In genomic region chr2:234694244-234695013, GRCh38 we compare ENCODE assay signal across 15 cellular contexts.
A peak's percentile ranks its signal among the peaks of the same experiment; 100 is the strongest.
DNase-seq lines count a peak whose midpoint lies in the region; ATAC-seq, FAIRE-seq and TF ChIP-seq lines count a peak whose summit lies in the region.
"Had no signal": no experiment of that assay in that cellular context is flagged by ENCODE, and none has a peak within 500 bp of the region (broad histone marks: within the 10 kb centered on the region; RNA-seq: fewer than 3 reads in every experiment).

No MANE protein-coding gene starts in this region.

- no peaks in the 10 kb centered on the region for H3K27me3 ChIP-seq in pancreas

- WGBS in pancreas, 2 donors: 60 to 66% methylated on average over 4 of the region's 4 CpGs

- no peaks in the 10 kb centered on the region for H3K4me1 Mint-ChIP-seq in activated naive CD4-positive, alpha-beta T cell treated with anti-CD3 and anti-CD28 coated beads, Interleukin-2, amount 10 ng/mL, durations not matched to agents 7 days and 5 days
- H3K4me1 Mint-ChIP-seq: activated B cell treated with CpG ODN at 0.5 μM for 24 hours had no signal

- no peaks in the 10 kb centered on the region for H3K36me3 ChIP-seq in pancreas

- no peaks in the 10 kb centered on the region for H3K9me3 ChIP-seq in pancreas

- CTCF ChIA-PET in activated naive CD4-positive, alpha-beta T cell treated with anti-CD3 and anti-CD28 coated beads, Interleukin-2, amount 10 ng/mL, durations not matched to agents 7 days and 5 days (lab: Charles Lee): no interaction called here

- peaks cover 19% of the 10 kb centered on the region for H3K9me3 Mint-ChIP-seq in activated naive CD4-positive, alpha-beta T cell treated with anti-CD3 and anti-CD28 coated beads, Interleukin-2, amount 10 ng/mL, durations not matched to agents 7 days and 5 days

- peak; percentile 41 for ATAC-seq in esophagus mucosa
- ATAC-seq in pancreas: peak in 3 of 4 donors; percentile 42 to 74 (median 49)
- no peak for ATAC-seq in GM19397 (IDR thresholded peaks at IDR 0.05; ENCODE audit: unreplicated experiment)
- no peak for ATAC-seq in HG03196 (IDR thresholded peaks at IDR 0.05; ENCODE audit: unreplicated experiment)
- ATAC-seq: CD8-positive, alpha-beta T cell; natural killer cell treated with Interleukin-12 subunit alpha and Interleukin-12 subunit beta and Interleukin-15 and Interleukin-18, amount 100 ng/mL, for 72 hours; Right ventricle myocardium inferior had no signal

- DNase-seq in EH (ENCODE audit: low read depth) (peak; percentile 73), NCI-H2196 treated with DMSO at 0.1 percent for 48 hours (lab: John Stamatoyannopoulos, UW; ENCODE audit: unreplicated experiment) (peak; percentile 37), pancreas (no peak)
- DNase-seq in activated naive CD4-positive, alpha-beta T cell (lab: John Stamatoyannopoulos, UW): no peak
- no peak for DNase-seq in activated naive CD4-positive, alpha-beta T cell treated with anti-CD3 and anti-CD28 coated beads, Interleukin-2, amount 10 ng/mL, durations not matched to agents 7 days and 5 days
- DNase-seq: activated B cell treated with CpG ODN at 0.5 μM for 24 hours; CD8-positive, alpha-beta T cell; NCI-H2029; stimulated activated CD4-positive, alpha-beta T cell treated with anti-CD3 and anti-CD28 coated beads, Interleukin-2, amount 100 ng/mL, for 24 hours had no signal

- H3K27ac Mint-ChIP-seq in activated naive CD4-positive, alpha-beta T cell treated with anti-CD3 and anti-CD28 coated beads, Interleukin-2, amount 10 ng/mL, durations not matched to agents 7 days and 5 days: no peak overlapping the region
- H3K27ac Mint-ChIP-seq: activated B cell treated with CpG ODN at 0.5 μM for 24 hours; activated T-helper 1 cell treated with anti-CD3 and anti-CD28 coated beads, Interleukin-12 subunit alpha, Interleukin-12 subunit beta, Interleukin-2, Interleukin-4 antibody, amounts not matched to agents 30 ng/mL and 10 ng/mL and 1 ng/mL, durations not matched to agents 14 hours and 24 hours and 36 hours; CD8-positive, alpha-beta T cell; natural killer cell treated with Interleukin-12 subunit alpha and Interleukin-12 subunit beta and Interleukin-15 and Interleukin-18, amount 100 ng/mL, for 72 hours had no signal

- no peak for TF ChIP-seq CTCF in pancreas (IDR thresholded peaks at IDR 0.05)

- peaks cover 0 to 6% (median 0%) of the 10 kb centered on the region in 3 donors for H3K4me1 ChIP-seq in pancreas

- no peak overlapping the region for H3K4me3 ChIP-seq in pancreas

- no peak for FAIRE-seq in pancreas (lab: Jason Lieb, UNC)

- intact Hi-C loops in pancreas (cut with DNase I): no loop called here

- H3K4me3 Mint-ChIP-seq in activated naive CD4-positive, alpha-beta T cell treated with anti-CD3 and anti-CD28 coated beads, Interleukin-2, amount 10 ng/mL, durations not matched to agents 7 days and 5 days: no peak overlapping the region
- H3K4me3 Mint-ChIP-seq: activated B cell treated with CpG ODN at 0.5 μM for 24 hours; activated T-helper 1 cell treated with anti-CD3 and anti-CD28 coated beads, Interleukin-12 subunit alpha, Interleukin-12 subunit beta, Interleukin-2, Interleukin-4 antibody, amounts not matched to agents 30 ng/mL and 10 ng/mL and 1 ng/mL, durations not matched to agents 14 hours and 24 hours and 36 hours; CD8-positive, alpha-beta T cell; natural killer cell treated with Interleukin-12 subunit alpha and Interleukin-12 subunit beta and Interleukin-15 and Interleukin-18, amount 100 ng/mL, for 72 hours had no signal

- peaks cover 2% of the 10 kb centered on the region for H3K36me3 Mint-ChIP-seq in activated naive CD4-positive, alpha-beta T cell treated with anti-CD3 and anti-CD28 coated beads, Interleukin-2, amount 10 ng/mL, durations not matched to agents 7 days and 5 days
- H3K36me3 Mint-ChIP-seq: CD8-positive, alpha-beta T cell had no signal

- peak overlapping the region in 1 of 4 donors; percentile 15 for H3K27ac ChIP-seq in pancreas

- H3K27me3 Mint-ChIP-seq in activated naive CD4-positive, alpha-beta T cell treated with anti-CD3 and anti-CD28 coated beads, Interleukin-2, amount 10 ng/mL, durations not matched to agents 7 days and 5 days: peaks cover 6% of the 10 kb centered on the region

Comparison
In these comparisons a context has a peak if more than half of its experiments do, and no peak if none do; other contexts are left out.
1. DNase-seq: peak in EH (single experiment) and NCI-H2196 treated with DMSO at 0.1 percent for 48 hours (single experiment); none in pancreas (0 of 6), activated naive CD4-positive, alpha-beta T cell (0 of 4) and activated naive CD4-positive, alpha-beta T cell treated with anti-CD3 and anti-CD28 coated beads, Interleukin-2, amount 10 ng/mL, durations not matched to agents 7 days and 5 days (single experiment).
2. ATAC-seq: peak in esophagus mucosa (single experiment) and pancreas (3 of 4); none in GM19397 (single experiment) and HG03196 (single experiment).